ENCODE assay signal across 27 cellular contexts in genomic region chr9:133762488-133763271, GRCh38. TPM values are rescaled to one million over a fixed set of nuclear protein-coding genes. Genes with fewer than 3 reads are reported as not detected.
DNase-seq lines count a peak whose midpoint lies in the region; ATAC-seq and TF ChIP-seq lines count a peak whose summit lies in the region.
"Had no signal": no experiment of that assay in that cellular context is flagged by ENCODE, and none has a peak within 500 bp of the region (broad histone marks: within the 10 kb centered on the region; RNA-seq: fewer than 3 reads in every experiment).

No MANE protein-coding gene starts in this region.

- H3K4me3 ChIP-seq in stomach (no peak overlapping the region), mucosa of descending colon (no peak overlapping the region)
- H3K4me3 ChIP-seq: esophagus muscularis mucosa, left lung, psoas muscle, SK-N-MC, skin epidermis, thoracic aorta had no signal

- no peak overlapping the region for H3K27ac ChIP-seq in stomach
- H3K27ac ChIP-seq: brain microvascular endothelial cell, esophagus muscularis mucosa, HL-60, left lung, psoas muscle, SK-N-MC, skin epidermis, thoracic aorta had no signal

- H3K27me3 ChIP-seq in stomach, result no peaks in the 10 kb centered on the region
- H3K27me3 ChIP-seq: brain microvascular endothelial cell, esophagus muscularis mucosa, left lung had no signal

- TF ChIP-seq POLR2A in stomach (IDR thresholded peaks at IDR 0.05), result no peak

- WGBS in stomach, 5 donors, result 86 to 94% (median 93%) methylated on average over 15 to 19 of the region's 19 CpGs

- CTCF ChIA-PET in activated naive CD4-positive, alpha-beta T cell treated with anti-CD3 and anti-CD28 coated beads for 36 hours (lab: Charles Lee), result interaction anchor here (0.7 kb wide), 1 partner anchor 233 kb away, joined by 3 read pairs; no protein-coding TSS in a partner anchor

- no peaks in the 10 kb centered on the region for H3K4me1 Mint-ChIP-seq in activated naive CD4-positive, alpha-beta T cell treated with anti-CD3 and anti-CD28 coated beads for 36 hours (ENCODE audit: low read depth)
- peaks cover 0 to 9% (median 0%) of the 10 kb centered on the region in 3 donors for H3K4me1 Mint-ChIP-seq in naive B cell
- no peaks in the 10 kb centered on the region for H3K4me1 Mint-ChIP-seq in stimulated activated effector memory CD8-positive, alpha-beta T cell treated with anti-CD3 and anti-CD28 coated beads, Interleukin-12 subunit alpha, Interleukin-12 subunit beta, amount 100 ng/mL, for 72 hours
- H3K4me1 Mint-ChIP-seq: stimulated activated memory B cell treated with anti-CD40 and anti-IgM and Interleukin-4, amounts not matched to agents 10 μg/mL and 1 μg/mL and 100 μg/mL, for 72 hours had no signal

- intact Hi-C loops in activated naive CD4-positive, alpha-beta T cell treated with anti-CD3 and anti-CD28 coated beads for 36 hours (cut with micrococcal nuclease), result no loop called here
- intact Hi-C loops in stomach (cut with DNase I; ENCODE audit: low total_unique reads), result no loop called here
- intact Hi-C loops in mucosa of descending colon (cut with DNase I, micrococcal nuclease), result no loop called here

- H3K4me3 Mint-ChIP-seq in activated naive CD4-positive, alpha-beta T cell treated with anti-CD3 and anti-CD28 coated beads for 36 hours, result no peak overlapping the region
- no peak overlapping the region for H3K4me3 Mint-ChIP-seq in naive B cell
- H3K4me3 Mint-ChIP-seq in stimulated activated effector memory CD8-positive, alpha-beta T cell treated with anti-CD3 and anti-CD28 coated beads, Interleukin-12 subunit alpha, Interleukin-12 subunit beta, amount 100 ng/mL, for 72 hours, result no peak overlapping the region
- H3K4me3 Mint-ChIP-seq: neural crest cell; stimulated activated memory B cell treated with anti-CD40 and anti-IgM and Interleukin-4, amounts not matched to agents 10 μg/mL and 1 μg/mL and 100 μg/mL, for 72 hours; T-helper 1 cell treated with Interleukin-12 subunit alpha and Interleukin-12 subunit beta and Interleukin-4 antibody, amounts not matched to agents 30 μg/mL and 1 μg/mL, for 36 hours had no signal

- no peak overlapping the region for H3K27ac Mint-ChIP-seq in activated naive CD4-positive, alpha-beta T cell treated with anti-CD3 and anti-CD28 coated beads for 36 hours
- H3K27ac Mint-ChIP-seq in naive B cell, result peak overlapping the region in 4 of 6 donors; percentile 49 to 78 (median 60)
- H3K27ac Mint-ChIP-seq in stimulated activated effector memory CD8-positive, alpha-beta T cell treated with anti-CD3 and anti-CD28 coated beads, Interleukin-12 subunit alpha, Interleukin-12 subunit beta, amount 100 ng/mL, for 72 hours, result no peak overlapping the region
- H3K27ac Mint-ChIP-seq: stimulated activated memory B cell treated with anti-CD40 and anti-IgM and Interleukin-4, amounts not matched to agents 10 μg/mL and 1 μg/mL and 100 μg/mL, for 72 hours; T-helper 1 cell treated with Interleukin-12 subunit alpha and Interleukin-12 subunit beta and Interleukin-4 antibody, amounts not matched to agents 30 μg/mL and 1 μg/mL, for 36 hours had no signal

- peaks cover 8% of the 10 kb centered on the region for H3K36me3 Mint-ChIP-seq in activated naive CD4-positive, alpha-beta T cell treated with anti-CD3 and anti-CD28 coated beads for 36 hours (ENCODE audit: low read depth)
- peaks cover 31 to 49% of the 10 kb centered on the region in 2 donors for H3K36me3 Mint-ChIP-seq in naive B cell
- H3K36me3 Mint-ChIP-seq in stimulated activated effector memory CD8-positive, alpha-beta T cell treated with anti-CD3 and anti-CD28 coated beads, Interleukin-12 subunit alpha, Interleukin-12 subunit beta, amount 100 ng/mL, for 72 hours, result no peaks in the 10 kb centered on the region

- DNase-seq in activated naive CD4-positive, alpha-beta T cell treated with anti-CD3 and anti-CD28 coated beads for 36 hours, result peak; percentile 2
- DNase-seq in activated naive CD4-positive, alpha-beta T cell treated with anti-CD3 and anti-CD28 coated beads, Interleukin-2, amount 50 U/mL, for 16 hours, result no peak
- DNase-seq in ecto neural progenitor cell (ENCODE audit: low spot score) (peak; percentile 34), naive B cell (no peak), stomach (peak; percentile 20), mucosa of descending colon (no peak)
- no peak for DNase-seq in stimulated activated effector memory CD8-positive, alpha-beta T cell treated with anti-CD3 and anti-CD28 coated beads, Interleukin-12 subunit alpha, Interleukin-12 subunit beta, amount 100 ng/mL, for 72 hours (ENCODE audit: low spot score in 2 of 2)
- DNase-seq: brain microvascular endothelial cell; C1 segment of cervical spinal cord; Caco-2; DMS79 treated with DMSO at 0.1 percent for 48 hours; foreskin melanocyte; Kasumi-1; NCI-H1694 treated with DMSO at 0.1 percent for 48 hours; NCI-H69; stimulated activated CD4-positive, alpha-beta T cell treated with anti-CD3 and anti-CD28 coated beads, Interleukin-2, amount 100 ng/mL, for 24 hours had no signal

- H3K27me3 Mint-ChIP-seq in activated naive CD4-positive, alpha-beta T cell treated with anti-CD3 and anti-CD28 coated beads for 36 hours (ENCODE audit: low read depth), result no peaks in the 10 kb centered on the region
- H3K27me3 Mint-ChIP-seq in naive B cell, result no peaks in the 10 kb centered on the region
- H3K27me3 Mint-ChIP-seq: stimulated activated memory B cell treated with anti-CD40 and anti-IgM and Interleukin-4, amounts not matched to agents 10 μg/mL and 1 μg/mL and 100 μg/mL, for 72 hours had no signal

- ATAC-seq in naive B cell (ENCODE audit: low read depth in 2 of 2) (no peak), mucosa of descending colon (no peak), GM18502 (IDR thresholded peaks at IDR 0.05; ENCODE audit: poor library complexity, unreplicated experiment) (no peak)
- ATAC-seq in stimulated activated effector memory CD8-positive, alpha-beta T cell treated with anti-CD3 and anti-CD28 coated beads, Interleukin-12 subunit alpha, Interleukin-12 subunit beta, amount 100 ng/mL, for 72 hours, result no peak
- ATAC-seq: left lung; psoas muscle; stimulated activated memory B cell treated with anti-CD40 and anti-IgM and Interleukin-4, amounts not matched to agents 10 μg/mL and 1 μg/mL and 100 μg/mL, for 72 hours had no signal

- peaks cover 2 to 11% (median 9%) of the 10 kb centered on the region in 4 donors for H3K9me3 ChIP-seq in stomach
- H3K9me3 ChIP-seq in mucosa of descending colon, result peaks cover 9% of the 10 kb centered on the region

- H3K36me3 ChIP-seq in stomach (peaks cover 14 to 52% (median 41%) of the 10 kb centered on the region in 4 donors), mucosa of descending colon (ENCODE audit: low read depth) (no peaks in the 10 kb centered on the region)

- no peaks in the 10 kb centered on the region for H3K4me1 ChIP-seq in stomach
- no peaks in the 10 kb centered on the region for H3K4me1 ChIP-seq in mucosa of descending colon (ENCODE audit: low read depth)
- H3K4me1 ChIP-seq: Caco-2, left lung, psoas muscle had no signal

- no peak for TF ChIP-seq EP300 in stomach (IDR thresholded peaks at IDR 0.05)

- H3K9me3 Mint-ChIP-seq in activated naive CD4-positive, alpha-beta T cell treated with anti-CD3 and anti-CD28 coated beads for 36 hours, result peaks cover 25% of the 10 kb centered on the region
- H3K9me3 Mint-ChIP-seq in naive B cell, result peaks cover 0 to 12% (median 10%) of the 10 kb centered on the region in 7 donors
- peaks cover 14% of the 10 kb centered on the region for H3K9me3 Mint-ChIP-seq in stimulated activated effector memory CD8-positive, alpha-beta T cell treated with anti-CD3 and anti-CD28 coated beads, Interleukin-12 subunit alpha, Interleukin-12 subunit beta, amount 100 ng/mL, for 72 hours

- TF ChIP-seq CTCF in stomach (IDR thresholded peaks at IDR 0.05) (no peak), mucosa of descending colon (IDR thresholded peaks at IDR 0.05) (no peak)

RNA-seq across cellular contexts. Expression of gene SARDH, which starts 24.5 kb away (rescaled TPM):
- total RNA-seq in activated naive CD4-positive, alpha-beta T cell treated with anti-CD3 and anti-CD28 coated beads for 36 hours, result 1 to 10 TPM; 7.7 TPM
- polyA plus RNA-seq in naive B cell (ENCODE audit: low read depth in 6 of 6) (under 1 TPM in 1 of 6 donors, not detected in 5; 0.21 TPM), stomach (1 to 10 TPM in 1 of 3 donors, under 1 TPM in 2; 0.76 to 2.6 (median 0.93) TPM)
- total RNA-seq in stomach (10 to 100 TPM in 1 of 5 donors, 1 to 10 TPM in 3, not detected in 1; 2.3 to 15.2 (median 3.9) TPM), mucosa of descending colon (1 to 10 TPM in 1 of 3 donors, under 1 TPM in 2; 0.23 to 2.1 (median 0.46) TPM)

Comparison
In these comparisons a context has a peak if more than half of its experiments do, and no peak if none do; other contexts are left out.
1. DNase-seq: peak in activated naive CD4-positive, alpha-beta T cell treated with anti-CD3 and anti-CD28 coated beads for 36 hours (single experiment), ecto neural progenitor cell (single experiment) and stomach (single experiment); none in activated naive CD4-positive, alpha-beta T cell treated with anti-CD3 and anti-CD28 coated beads, Interleukin-2, amount 50 U/mL, for 16 hours (single experiment), naive B cell (single experiment), stimulated activated effector memory CD8-positive, alpha-beta T cell treated with anti-CD3 and anti-CD28 coated beads, Interleukin-12 subunit alpha, Interleukin-12 subunit beta, amount 100 ng/mL, for 72 hours (0 of 2) and mucosa of descending colon (0 of 3).
2. H3K27ac Mint-ChIP-seq: peak in naive B cell (4 of 6); none in activated naive CD4-positive, alpha-beta T cell treated with anti-CD3 and anti-CD28 coated beads for 36 hours (single experiment) and stimulated activated effector memory CD8-positive, alpha-beta T cell treated with anti-CD3 and anti-CD28 coated beads, Interleukin-12 subunit alpha, Interleukin-12 subunit beta, amount 100 ng/mL, for 72 hours (single experiment).